ENCODE assay signal across 28 cellular contexts in genomic region chr7:45962861-45963260, GRCh38.
"Had no signal": no experiment of that assay in that cellular context is flagged by ENCODE, and none has a peak within 500 bp of the region (broad histone marks: within the 10 kb centered on the region; RNA-seq: fewer than 3 reads in every experiment).

No MANE protein-coding gene starts in this region.

- DNase-seq: colonic mucosa; effector memory CD4-positive, alpha-beta T cell; erythroblast; esophagus squamous epithelium; foreskin melanocyte; glutamatergic neuron; heart right ventricle; hippocampal formation; left colon; left ventricle myocardium inferior; mucosa of descending colon; naive thymus-derived CD4-positive, alpha-beta T cell; stimulated activated CD4-positive, alpha-beta T cell treated with anti-CD3 and anti-CD28 coated beads, Interleukin-2, amount 100 ng/mL, for 24 hours; stimulated activated CD4-positive, alpha-beta T cell treated with anti-CD3 and anti-CD28 coated beads, Interleukin-4, amount 100 ng/mL, for 24 hours; stimulated activated naive CD4-positive, alpha-beta T cell treated with Interleukin-2 at 50 U/mL for 16 hours; stomach; thyroid gland had no signal

- H3K79me2 ChIP-seq: parathyroid adenoma had no signal

- H3K27me3 Mint-ChIP-seq: dendritic cell treated with granulocyte-macrophage colony-stimulating factor and Interleukin-4, amounts not matched to agents 40 ng/mL and 50 ng/mL, for 4 days; progenitor cell of endocrine pancreas; type B pancreatic cell had no signal

- H3K9ac ChIP-seq: neural progenitor cell, parathyroid adenoma had no signal

- H3K27ac ChIP-seq: colonic mucosa, esophagus squamous epithelium, heart right ventricle, left ventricle myocardium inferior, neural progenitor cell, parathyroid adenoma, stomach, thyroid gland had no signal

- H3K4me1 Mint-ChIP-seq: memory B cell; nephron; neural progenitor cell; stimulated activated effector memory CD8-positive, alpha-beta T cell treated with anti-CD3 and anti-CD28 coated beads, Interleukin-12 subunit alpha, Interleukin-12 subunit beta, amount 100 ng/mL, for 72 hours had no signal

- H3K9me3 Mint-ChIP-seq: dendritic cell treated with granulocyte-macrophage colony-stimulating factor and Interleukin-4, amounts not matched to agents 40 ng/mL and 50 ng/mL, for 4 days; memory B cell; mesothelial cell of epicardium; nephron; neural progenitor cell; stimulated activated effector memory CD8-positive, alpha-beta T cell treated with anti-CD3 and anti-CD28 coated beads, Interleukin-12 subunit alpha, Interleukin-12 subunit beta, amount 100 ng/mL, for 72 hours; type B pancreatic cell had no signal

- H3K36me3 Mint-ChIP-seq: mesothelial cell of epicardium; neural progenitor cell; stimulated activated effector memory CD8-positive, alpha-beta T cell treated with anti-CD3 and anti-CD28 coated beads, Interleukin-12 subunit alpha, Interleukin-12 subunit beta, amount 100 ng/mL, for 72 hours; type B pancreatic cell had no signal

- H3K4me2 ChIP-seq: neural progenitor cell had no signal

- ATAC-seq: heart right ventricle; left colon; mucosa of descending colon; naive thymus-derived CD4-positive, alpha-beta T cell; sciatic nerve; stimulated activated effector memory CD8-positive, alpha-beta T cell treated with anti-CD3 and anti-CD28 coated beads, Interleukin-12 subunit alpha, Interleukin-12 subunit beta, amount 100 ng/mL, for 72 hours had no signal

- H2AFZ ChIP-seq: neural progenitor cell, parathyroid adenoma had no signal

- H3K36me3 ChIP-seq: colonic mucosa, esophagus squamous epithelium, heart right ventricle, left ventricle myocardium inferior, neural progenitor cell, stomach, thyroid gland had no signal

- H3K27me3 ChIP-seq: colonic mucosa, esophagus squamous epithelium, heart right ventricle, neural progenitor cell, stomach, thyroid gland had no signal

- H3K4me1 ChIP-seq: colonic mucosa, esophagus squamous epithelium, heart right ventricle, left ventricle myocardium inferior, neural progenitor cell, parathyroid adenoma, stomach, thyroid gland had no signal

- H3K27ac Mint-ChIP-seq: dendritic cell treated with granulocyte-macrophage colony-stimulating factor and Interleukin-4, amounts not matched to agents 40 ng/mL and 50 ng/mL, for 4 days; memory B cell; mesothelial cell of epicardium; naive thymus-derived CD4-positive, alpha-beta T cell; nephron; neural progenitor cell; progenitor cell of endocrine pancreas; stimulated activated effector memory CD8-positive, alpha-beta T cell treated with anti-CD3 and anti-CD28 coated beads, Interleukin-12 subunit alpha, Interleukin-12 subunit beta, amount 100 ng/mL, for 72 hours; type B pancreatic cell had no signal

- H3K4me3 ChIP-seq: colonic mucosa, esophagus squamous epithelium, heart right ventricle, left ventricle myocardium inferior, lung, mucosa of descending colon, neural progenitor cell, stomach, thyroid gland had no signal

- H3K9me3 ChIP-seq: colonic mucosa, esophagus squamous epithelium, heart right ventricle, left ventricle myocardium inferior, mucosa of descending colon, stomach, thyroid gland had no signal

- H3K4me3 Mint-ChIP-seq: dendritic cell treated with granulocyte-macrophage colony-stimulating factor and Interleukin-4, amounts not matched to agents 40 ng/mL and 50 ng/mL, for 4 days; memory B cell; mesothelial cell of epicardium; naive thymus-derived CD4-positive, alpha-beta T cell; nephron; neural progenitor cell; stimulated activated effector memory CD8-positive, alpha-beta T cell treated with anti-CD3 and anti-CD28 coated beads, Interleukin-12 subunit alpha, Interleukin-12 subunit beta, amount 100 ng/mL, for 72 hours; type B pancreatic cell had no signal
